ENCODE assay signal across 9 cellular contexts in the genomic region with DNA sequence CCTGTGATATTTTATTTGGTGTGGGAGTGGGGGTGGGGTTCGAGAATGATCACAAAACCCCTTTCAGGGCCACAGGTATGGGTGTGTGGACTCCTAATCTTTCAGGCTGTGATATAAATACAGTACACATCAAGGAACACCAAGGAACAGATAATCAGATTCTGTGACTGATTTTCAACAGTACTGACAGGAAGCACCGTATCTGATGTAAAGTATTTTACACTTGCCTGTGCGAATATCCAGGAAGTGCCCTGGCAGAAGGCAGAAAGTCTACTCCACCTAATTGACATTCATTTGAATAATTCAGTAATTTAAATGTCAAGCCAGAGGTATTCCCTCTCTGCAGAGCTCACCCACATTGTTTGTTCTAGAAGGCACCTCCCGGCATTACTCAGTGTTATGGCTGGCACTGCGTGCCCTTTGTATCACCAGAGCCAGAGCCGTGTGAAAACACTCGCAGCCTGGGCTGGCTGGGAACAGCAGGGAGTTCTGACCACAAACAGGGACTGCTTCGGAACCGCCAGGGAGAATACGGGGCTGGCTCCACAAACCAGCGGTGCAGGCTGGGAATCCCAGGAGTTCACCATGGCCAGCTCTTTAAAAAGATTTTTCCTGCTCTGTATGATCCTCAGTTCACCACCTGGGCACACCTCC.
A peak's percentile ranks its signal among the peaks of the same experiment; 100 is the strongest.
DNase-seq lines count a peak whose midpoint lies in the region; ATAC-seq lines count a peak whose summit lies in the region.
"Had no signal": no experiment of that assay in that cellular context is flagged by ENCODE, and none has a peak within 500 bp of the region (broad histone marks: within the 10 kb centered on the region; RNA-seq: fewer than 3 reads in every experiment).

No MANE protein-coding gene starts in this region.

- no peaks in the 10 kb centered on the region for H3K27me3 ChIP-seq in MG63
- H3K27me3 ChIP-seq: testis had no signal

- H3K9me3 ChIP-seq in MG63, result no peaks in the 10 kb centered on the region
- H3K9me3 ChIP-seq: testis had no signal

- no peak overlapping the region for H3K4me3 ChIP-seq in MG63
- H3K4me3 ChIP-seq: testis had no signal

- DNase-seq in AG08395 (ENCODE audit: low spot score) (peak; percentile 7), MG63 (peak; percentile 84), cerebellum (ENCODE audit: low spot score) (peak; percentile 44), medulla oblongata (ENCODE audit: extremely low spot score) (peak; percentile 66), NCI-H128 (lab: John Stamatoyannopoulos, UW; ENCODE audit: unreplicated experiment) (no peak), SKM-1 (lab: John Stamatoyannopoulos, UW; ENCODE audit: unreplicated experiment) (no peak)
- DNase-seq: testis had no signal

- ATAC-seq in GM21360 (IDR thresholded peaks at IDR 0.05; ENCODE audit: unreplicated experiment), result no peak
- no peak for ATAC-seq in GM18517 (IDR thresholded peaks at IDR 0.05; ENCODE audit: unreplicated experiment)

- H3K36me3 ChIP-seq in MG63, result no peaks in the 10 kb centered on the region; the same call in 1 of the 2 replicates

Comparison
In these comparisons a context has a peak if more than half of its experiments do, and no peak if none do; other contexts are left out.
1. DNase-seq: peak in AG08395 (single experiment), MG63 (single experiment), cerebellum (single experiment) and medulla oblongata (single experiment); none in NCI-H128 (single experiment) and SKM-1 (single experiment).